8 cellular contexts compared by ENCODE assay signal in genomic region chr1:197774691-197775281, GRCh38. TPM values are rescaled to one million over a fixed set of nuclear protein-coding genes. Genes with fewer than 3 reads are reported as not detected.
DNase-seq lines count a peak whose midpoint lies in the region; ATAC-seq and TF ChIP-seq lines count a peak whose summit lies in the region.

No MANE protein-coding gene starts in this region.

- CTCF ChIA-PET in GM10248 (lab: Yijun Ruan, JAX): interaction anchor here (0.7 to 2.9 kb wide), 3 partner anchors 11 to 159 kb away, joined by 3 to 14 read pairs (median 6); no protein-coding TSS in a partner anchor

- no peaks in the 10 kb centered on the region for H4K20me1 ChIP-seq in Karpas-422 (ENCODE audit: insufficient read depth, low read depth, low read length)

- TF ChIP-seq CTCF in GM10248 (IDR thresholded peaks at IDR 0.05; ENCODE audit: control extremely low read depth, extremely low read depth, low read depth, missing control alignments) (no peak), mesothelial cell of epicardium (IDR thresholded peaks at IDR 0.05; ENCODE audit: unreplicated experiment) (no peak)

- peaks cover 4% of the 10 kb centered on the region for H3K36me3 Mint-ChIP-seq in mesothelial cell of epicardium

- H3K27ac ChIP-seq in Karpas-422 (ENCODE audit: low read length): peak overlapping the region; percentile 67

- H3K9me3 ChIP-seq in Karpas-422 (ENCODE audit: low read length): no peaks in the 10 kb centered on the region

- H3K79me2 ChIP-seq in Karpas-422 (ENCODE audit: low read length): peaks cover 43% of the 10 kb centered on the region

- DNase-seq in GM10248 (ENCODE audit: extremely low spot score) (peak; percentile 54), Karpas-422 (peak; percentile 73), mesothelial cell of epicardium (ENCODE audit: low spot score in 2 of 2, unreplicated experiment in 2 of 2) (peak; percentile 30 to 52), GM19240 (ENCODE audit: insufficient read length, low spot score) (no peak)
- DNase-seq in activated CD4-positive, alpha-beta T cell treated with anti-CD3 and anti-CD28 coated beads, Interleukin-2, amount 50 U/mL, for 4 hours: peak; percentile 23 to 41
- DNase-seq in effector CD8-positive, alpha-beta T cell (lab: John Stamatoyannopoulos, UW): peak; percentile 11
- DNase-seq in stimulated activated CD8-positive, alpha-beta memory T cell treated with anti-CD3 and anti-CD28 coated beads, Interleukin-4, amount 100 ng/mL, for 4 hours (ENCODE audit: low read depth in 2 of 2, low spot score in 1 of 2): peak; percentile 28 to 46

- H3K4me1 Mint-ChIP-seq in mesothelial cell of epicardium: peaks cover 38% of the 10 kb centered on the region

- H3K9ac ChIP-seq in Karpas-422 (ENCODE audit: low read length): peak overlapping the region; percentile 81

- peak; percentile 29 for ATAC-seq in GM21825 (IDR thresholded peaks at IDR 0.05; ENCODE audit: unreplicated experiment)

- H3K4me3 ChIP-seq in Karpas-422 (ENCODE audit: low read length): peak overlapping the region; percentile 83

- H3K4me2 ChIP-seq in Karpas-422 (ENCODE audit: low read depth, low read length, poor library complexity, severe bottlenecking): peak overlapping the region; percentile 91

- no peaks in the 10 kb centered on the region for H3K9me2 ChIP-seq in Karpas-422 (replicated peaks; ENCODE audit: insufficient read depth, low read length)

- H3K27ac Mint-ChIP-seq in mesothelial cell of epicardium: peak overlapping the region; percentile 80

- H2AFZ ChIP-seq in Karpas-422 (ENCODE audit: low read length): peak overlapping the region; percentile 76

- POLR2A ChIA-PET in GM10248 (lab: Yijun Ruan, JAX): no interaction called here

- 0 out of 2 replicates have a peak, but pooled peaks cover 4% of the 10 kb centered on the region for H3K36me3 ChIP-seq in Karpas-422 (ENCODE audit: insufficient read depth, low read length)

- peak overlapping the region; percentile 77 for H3K4me3 Mint-ChIP-seq in mesothelial cell of epicardium

- H3K9me3 Mint-ChIP-seq in mesothelial cell of epicardium: peaks cover 9% of the 10 kb centered on the region

- H3K27me3 Mint-ChIP-seq in mesothelial cell of epicardium (ENCODE audit: low read depth): no peaks in the 10 kb centered on the region

- no peaks in the 10 kb centered on the region for H3K27me3 ChIP-seq in Karpas-422 (ENCODE audit: low read length)

- peaks cover 65% of the 10 kb centered on the region for H3K4me1 ChIP-seq in Karpas-422 (ENCODE audit: low read length)

RNA-seq across cellular contexts. Expression of gene DENND1B, which starts 0.5 kb away (rescaled TPM):
- 20.9 and 36.0 TPM in 2 replicates for total RNA-seq in Karpas-422 (2014; rRNA removed; shearing (Covaris generic); ENCODE audit: low replicate concordance)
- total RNA-seq in mesothelial cell of epicardium: 23.1 to 27.9 TPM (median 27.9 TPM) in 3 replicates
